7 cellular contexts compared by ENCODE assay signal in genomic region chr16:22878955-22879354, GRCh38.
"Had no signal": no experiment of that assay in that cellular context is flagged by ENCODE, and none has a peak within 500 bp of the region (broad histone marks: within the 10 kb centered on the region; RNA-seq: fewer than 3 reads in every experiment).

No MANE protein-coding gene starts in this region.

- ATAC-seq: GM23338 had no signal

- H2AFZ ChIP-seq: GM23338 had no signal

- H3K4me3 ChIP-seq: GM23338 had no signal

- DNase-seq: H9, HCEC 1CT, KBM-7 had no signal

- H3K4me2 ChIP-seq: GM23338 had no signal

- FAIRE-seq: H1, H54, HTR-8/SVneo had no signal
